In the genomic region with DNA sequence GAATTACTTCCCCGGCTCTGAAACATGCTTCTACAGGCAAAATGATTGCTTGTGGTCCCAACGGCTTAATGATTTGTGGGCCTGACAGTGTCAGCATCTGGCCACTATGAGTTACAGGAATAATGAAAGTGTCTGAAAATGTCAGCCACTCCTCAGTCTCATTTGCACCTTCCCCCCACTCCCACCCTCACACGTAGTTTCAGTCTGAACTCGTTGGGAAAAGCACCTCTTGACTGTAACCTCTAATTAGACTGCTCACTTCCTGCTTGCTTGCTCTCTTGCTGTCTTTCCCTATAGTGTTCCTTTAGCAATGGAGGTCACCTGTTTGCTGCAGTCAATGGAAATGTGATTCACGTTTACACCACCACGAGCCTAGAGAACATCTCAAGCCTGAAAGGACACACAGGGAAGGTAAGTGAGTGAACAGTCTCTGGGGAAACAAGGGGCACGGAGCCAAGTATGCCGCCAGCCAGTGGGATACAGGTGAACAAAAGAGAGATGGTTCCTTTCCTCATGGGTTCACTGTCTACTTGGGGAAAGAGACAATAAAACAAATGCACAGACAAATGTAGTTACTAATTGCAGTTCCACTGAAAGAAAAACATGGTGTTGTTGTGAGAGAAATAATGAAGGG, we compare ENCODE assay signal across 12 cellular contexts. TPM values are rescaled to one million over a fixed set of nuclear protein-coding genes. Genes with fewer than 3 reads are reported as not detected.
A peak's percentile ranks its signal among the peaks of the same experiment; 100 is the strongest.
DNase-seq lines count a peak whose midpoint lies in the region; ATAC-seq and TF ChIP-seq lines count a peak whose summit lies in the region.
"Had no signal": no experiment of that assay in that cellular context is flagged by ENCODE, and none has a peak within 500 bp of the region (broad histone marks: within the 10 kb centered on the region; RNA-seq: fewer than 3 reads in every experiment).

No MANE protein-coding gene starts in this region.

- H3K27ac ChIP-seq in epithelial cell of prostate (peak overlapping the region; percentile 62), vagina (no peak overlapping the region)

- intact Hi-C loops in vagina (cut with DNase I): no loop called here

- TF ChIP-seq POLR2A in vagina (IDR thresholded peaks at IDR 0.05) (no peak), GM18505 (IDR thresholded peaks at IDR 0.05; ENCODE audit: borderline replicate concordance, extremely low read depth, insufficient read depth, insufficient read length) (no peak)

- no peaks in the 10 kb centered on the region for H3K36me3 ChIP-seq in vagina

- no peak for TF ChIP-seq CTCF in GM13977 (IDR thresholded peaks at IDR 0.05; ENCODE audit: extremely low read depth, insufficient read depth, missing control alignments)
- TF ChIP-seq CTCF in vagina (IDR thresholded peaks at IDR 0.05): no peak

- in situ Hi-C loops in GM13977 (cut with MboI; ENCODE audit: low pct_unique_long_range_greater_than_20kb, low sequenced_read_pairs, unreplicated experiment): no loop called here

- no peaks in the 10 kb centered on the region for H3K4me1 ChIP-seq in vagina

- ATAC-seq in GM21717 (IDR thresholded peaks at IDR 0.05; ENCODE audit: unreplicated experiment) (peak; percentile 80), GM18505 (IDR thresholded peaks at IDR 0.05; ENCODE audit: unreplicated experiment) (no peak)

- no peak overlapping the region for H3K4me3 ChIP-seq in vagina

- DNase-seq in GM13977 (ENCODE audit: low spot score) (peak; percentile 52), NCI-H128 (lab: John Stamatoyannopoulos, UW; ENCODE audit: unreplicated experiment) (peak; percentile 73), epithelial cell of prostate (ENCODE audit: low read depth, low spot score) (peak; percentile 60), vagina (ENCODE audit: extremely low spot score in 2 of 2) (no peak)
- no peak for DNase-seq in stimulated activated CD4-positive, alpha-beta T cell treated with anti-CD3 and anti-CD28 coated beads, Interleukin-4, amount 100 ng/mL, for 24 hours
- DNase-seq in stimulated activated CD4-positive, alpha-beta T cell treated with anti-CD3 and anti-CD28 coated beads, Interleukin-12 subunit alpha, Interleukin-12 subunit beta, amount 100 ng/mL, for 4 hours: no peak
- DNase-seq: activated effector memory CD4-positive, alpha-beta T cell treated with anti-CD3 and anti-CD28 coated beads, Interleukin-2, amount 50 U/mL, for 16 hours; MV-4-11; posterior cingulate gyrus; T1000 had no signal

- no peaks in the 10 kb centered on the region for H3K27me3 ChIP-seq in vagina

- H3K9me3 ChIP-seq in vagina: no peaks in the 10 kb centered on the region

RNA-seq across cellular contexts. Expression of gene CFAP57, which starts 27.1 kb away (rescaled TPM):
- not detected for total RNA-seq in vagina

RNA-seq across cellular contexts. Expression of gene EBNA1BP2, which starts 27.1 kb away (rescaled TPM):
- 43.5 TPM for total RNA-seq in vagina

Comparison
In these comparisons a context has a peak if more than half of its experiments do, and no peak if none do; other contexts are left out.
1. DNase-seq: peak in GM13977 (single experiment), NCI-H128 (single experiment) and epithelial cell of prostate (single experiment); none in vagina (0 of 2), stimulated activated CD4-positive, alpha-beta T cell treated with anti-CD3 and anti-CD28 coated beads, Interleukin-4, amount 100 ng/mL, for 24 hours (single experiment) and stimulated activated CD4-positive, alpha-beta T cell treated with anti-CD3 and anti-CD28 coated beads, Interleukin-12 subunit alpha, Interleukin-12 subunit beta, amount 100 ng/mL, for 4 hours (single experiment).